24 cellular contexts compared by ENCODE assay signal in genomic region chr11:57163160-57163868, GRCh38.
DNase-seq lines count a peak whose midpoint lies in the region; ATAC-seq lines count a peak whose summit lies in the region.
"Had no signal": no experiment of that assay in that cellular context is flagged by ENCODE, and none has a peak within 500 bp of the region (broad histone marks: within the 10 kb centered on the region; RNA-seq: fewer than 3 reads in every experiment).

No MANE protein-coding gene starts in this region.

- peak; percentile 28 for DNase-seq in DMS153 (lab: John Stamatoyannopoulos, UW)
- DNase-seq in DMS153 treated with DMSO at 0.1 percent for 48 hours (lab: John Stamatoyannopoulos, UW; ENCODE audit: unreplicated experiment), result no peak
- DNase-seq in NCI-H2171 (lab: John Stamatoyannopoulos, UW), result peak; percentile 97
- peak; percentile 11 for DNase-seq in cerebellar cortex (ENCODE audit: low spot score)
- DNase-seq in pons (ENCODE audit: low spot score), result peak; percentile 26
- no peak for DNase-seq in NOMO-1 treated with DMSO at 0.1 percent for 48 hours (lab: John Stamatoyannopoulos, UW; ENCODE audit: unreplicated experiment)
- DNase-seq: activated CD4-positive, alpha-beta memory T cell treated with anti-CD3 and anti-CD28 coated beads for 36 hours; activated CD4-positive, CD25-positive, alpha-beta regulatory T cell treated with anti-CD3 and anti-CD28 coated beads, Interleukin-2, amount 50 U/mL, for 72 hours; activated naive CD8-positive, alpha-beta T cell treated with anti-CD3 and anti-CD28 coated beads, Interleukin-2, amount 50 U/mL, for 24 hours; activated T-cell treated with anti-CD3 and anti-CD28 coated beads, Interleukin-2, amount 50 U/mL, for 72 hours; Caco-2; Karpas-422; left colon; NCI-H1417 treated with DMSO at 0.1 percent for 48 hours; NCI-H2081 treated with DMSO at 0.1 percent for 48 hours; NCI-H526; Peyer's patch; retina; SHP77 treated with DMSO at 0.1 percent for 48 hours; stimulated activated naive B cell treated with anti-CD40 and anti-IgM and Interleukin-4, amounts not matched to agents 10 μg/mL and 1 μg/mL and 100 μg/mL, for 72 hours had no signal

- ATAC-seq in GM21717 (IDR thresholded peaks at IDR 0.05; ENCODE audit: unreplicated experiment), result no peak
- no peak for ATAC-seq in GM21390 (IDR thresholded peaks at IDR 0.05; ENCODE audit: unreplicated experiment)
- ATAC-seq: activated naive CD8-positive, alpha-beta T cell treated with anti-CD3 and anti-CD28 coated beads, Interleukin-2, amount 50 U/mL, for 24 hours; activated T-cell treated with anti-CD3 and anti-CD28 coated beads, Interleukin-2, amount 50 U/mL, for 72 hours; gastroesophageal sphincter; left colon; natural killer cell treated with Interleukin-12 subunit alpha and Interleukin-12 subunit beta and Interleukin-15 and Interleukin-18, amount 100 ng/mL, for 72 hours; stimulated activated naive B cell treated with anti-CD40 and anti-IgM and Interleukin-4, amounts not matched to agents 10 μg/mL and 1 μg/mL and 100 μg/mL, for 72 hours had no signal

Comparison
In these comparisons a context has a peak if more than half of its experiments do, and no peak if none do; other contexts are left out.
1. DNase-seq: peak in DMS153 (single experiment), NCI-H2171 (single experiment), cerebellar cortex (single experiment) and pons (single experiment); none in DMS153 treated with DMSO at 0.1 percent for 48 hours (single experiment) and NOMO-1 treated with DMSO at 0.1 percent for 48 hours (single experiment).